Comparison of ENCODE assay signal across 12 cellular contexts in genomic region chr13:106529415-106530208, GRCh38. TPM values are rescaled to one million over a fixed set of nuclear protein-coding genes. Genes with fewer than 3 reads are reported as not detected.
DNase-seq lines count a peak whose midpoint lies in the region; FAIRE-seq and TF ChIP-seq lines count a peak whose summit lies in the region.
"Had no signal": no experiment of that assay in that cellular context is flagged by ENCODE, and none has a peak within 500 bp of the region (broad histone marks: within the 10 kb centered on the region; RNA-seq: fewer than 3 reads in every experiment).

No MANE protein-coding gene starts in this region.

- H3K4me3 ChIP-seq in HUES64 (ENCODE audit: low read length) (peak overlapping the region; percentile 72; the same call in 1 of the 2 replicates), keratinocyte (ENCODE audit: control insufficient read depth in 2 of 3, extremely low read depth in 1 of 3, insufficient read depth in 2 of 3, low read depth in 1 of 3, low read length in 3 of 3) (peak overlapping the region in 2 of 3 experiments; percentile 15 to 21), suprapubic skin (peak overlapping the region; percentile 81), tibial artery (no peak overlapping the region)
- H3K4me3 ChIP-seq: ovary had no signal

- no peak for TF ChIP-seq POLR2A in suprapubic skin (IDR thresholded peaks at IDR 0.05)

- WGBS in HUES64 = 58% methylated on average over 8 of the region's 9 CpGs
- 67% methylated on average over 9 of the region's 9 CpGs for WGBS in suprapubic skin

- TF ChIP-seq CTCF in brain (conservative IDR thresholded peaks at IDR 0.05) (no peak), keratinocyte (optimal IDR thresholded peaks at IDR 0.05 in 1 of 3, IDR thresholded peaks at IDR 0.05 in 1 of 3, conservative IDR thresholded peaks at IDR 0.05 in 1 of 3; ENCODE audit: extremely low read depth in 1 of 3, insufficient read depth in 2 of 3, low read length in 3 of 3) (no peak), suprapubic skin (IDR thresholded peaks at IDR 0.05) (no peak), tibial artery (IDR thresholded peaks at IDR 0.05) (no peak)

- H3K9me1 ChIP-seq in keratinocyte (ENCODE audit: control insufficient read depth, extremely low read depth, insufficient read depth, low read length) = no peaks in the 10 kb centered on the region

- peak overlapping the region; percentile 50 for H3K27ac ChIP-seq in HUES64 (ENCODE audit: low read depth, low read length)
- H3K27ac ChIP-seq in keratinocyte (ENCODE audit: control insufficient read depth, insufficient read depth, low read length) = peak overlapping the region; percentile 13
- H3K27ac ChIP-seq in suprapubic skin = peak overlapping the region; percentile 40
- H3K27ac ChIP-seq in tibial artery = no peak overlapping the region
- H3K27ac ChIP-seq: ovary had no signal

- peaks cover 20% of the 10 kb centered on the region for H3K27me3 Mint-ChIP-seq in brain

- DNase-seq in keratinocyte (ENCODE audit: low read depth, low spot score) (no peak), suprapubic skin (ENCODE audit: low spot score in 2 of 2) (no peak), T-helper 2 cell (no peak), head of caudate nucleus (no peak), tibial artery (no peak), AML-193 (lab: John Stamatoyannopoulos, UW) (no peak)
- DNase-seq: activated CD4-positive, alpha-beta memory T cell treated with anti-CD3 and anti-CD28 coated beads, Interleukin-2, amount 10 ng/mL, durations not matched to agents 7 days and 5 days; OCI-M1; ovary; T-helper 17 cell had no signal

- peaks cover 12% of the 10 kb centered on the region for H4K20me1 ChIP-seq in keratinocyte (ENCODE audit: control insufficient read depth, extremely low read depth, insufficient read depth, low read length)

- H3K9ac ChIP-seq in HUES64 (ENCODE audit: low read depth, low read length) (peak overlapping the region; percentile 16; the same call in 1 of the 2 replicates), keratinocyte (ENCODE audit: control insufficient read depth, extremely low read depth, insufficient read depth, low read length) (peak overlapping the region; percentile 19)

- peaks cover 67% of the 10 kb centered on the region for H3K4me1 Mint-ChIP-seq in brain

- H3K36me3 ChIP-seq in HUES64 (ENCODE audit: insufficient read depth, low read length) (no peaks in the 10 kb centered on the region), keratinocyte (ENCODE audit: control insufficient read depth in 2 of 2, extremely low read depth in 1 of 2, insufficient read depth in 2 of 2, low read length in 2 of 2) (peaks cover 0 to 15% of the 10 kb centered on the region in 2 experiments), suprapubic skin (no peaks in the 10 kb centered on the region), tibial artery (no peaks in the 10 kb centered on the region)
- H3K36me3 ChIP-seq: ovary had no signal

- H3K9me3 ChIP-seq in HUES64 (ENCODE audit: insufficient read depth, low read depth, low read length) (no peaks in the 10 kb centered on the region), keratinocyte (ENCODE audit: control insufficient read depth, low read depth, low read length) (no peaks in the 10 kb centered on the region), suprapubic skin (no peaks in the 10 kb centered on the region), tibial artery (no peaks in the 10 kb centered on the region)
- H3K9me3 ChIP-seq: ovary had no signal

- peaks cover 98% of the 10 kb centered on the region for H3K79me2 ChIP-seq in keratinocyte (ENCODE audit: control insufficient read depth, insufficient read depth, low read length)

- peak overlapping the region; percentile 90 to 98 (median 95) for H3K27ac Mint-ChIP-seq in brain
- H3K27ac Mint-ChIP-seq: activated CD4-positive, alpha-beta memory T cell treated with anti-CD3 and anti-CD28 coated beads, Interleukin-2, amount 10 ng/mL, durations not matched to agents 7 days and 5 days; T-helper 17 cell had no signal

- intact Hi-C loops in head of caudate nucleus (cut with DNase I) (loop anchor here (1.0 to 10.0 kb wide), 4 partner anchors 16 to 1115 kb away; no protein-coding TSS in a partner anchor), tibial artery (cut with DNase I; ENCODE audit: low total_unique reads) (loop anchor here (10.0 kb wide), 2 partner anchors 595 to 1955 kb away; no protein-coding TSS in a partner anchor)

- peak overlapping the region; percentile 86 for H3K4me2 ChIP-seq in keratinocyte (ENCODE audit: control insufficient read depth, extremely low read depth, insufficient read depth, low read depth, low read length)

- peak overlapping the region; percentile 89 to 98 (median 97) for H3K4me3 Mint-ChIP-seq in brain
- H3K4me3 Mint-ChIP-seq: activated CD4-positive, alpha-beta memory T cell treated with anti-CD3 and anti-CD28 coated beads, Interleukin-2, amount 10 ng/mL, durations not matched to agents 7 days and 5 days; T-helper 17 cell had no signal

- FAIRE-seq in keratinocyte (lab: Jason Lieb, UNC) = peak; percentile 59

- no peak for TF ChIP-seq EP300 in suprapubic skin (IDR thresholded peaks at IDR 0.05)

- dilution Hi-C loops in keratinocyte (cut with MboI; ENCODE audit: extremely low pct_ligation_motif_present, low sequenced_read_pairs) = no loop called here

- no peaks in the 10 kb centered on the region for H3K9me3 Mint-ChIP-seq in brain
- H3K9me3 Mint-ChIP-seq: activated CD4-positive, alpha-beta memory T cell treated with anti-CD3 and anti-CD28 coated beads, Interleukin-2, amount 10 ng/mL, durations not matched to agents 7 days and 5 days had no signal

- H2AFZ ChIP-seq in keratinocyte (ENCODE audit: control insufficient read depth, low read length) = no peak overlapping the region

- H3K27me3 ChIP-seq in HUES64 (ENCODE audit: insufficient read depth, low read length) (peaks cover 13% of the 10 kb centered on the region), keratinocyte (ENCODE audit: control insufficient read depth, extremely low read depth, insufficient read depth, low read length) (no peaks in the 10 kb centered on the region), suprapubic skin (no peaks in the 10 kb centered on the region), tibial artery (no peaks in the 10 kb centered on the region)
- H3K27me3 ChIP-seq: ovary had no signal

- H3K36me3 Mint-ChIP-seq in brain = peaks cover 4% of the 10 kb centered on the region

- H3K4me1 ChIP-seq in HUES64 (ENCODE audit: insufficient read depth, low read length) = peaks cover 72% of the 10 kb centered on the region
- H3K4me1 ChIP-seq in keratinocyte (ENCODE audit: control insufficient read depth, extremely low read depth, insufficient read depth, low read length) = peaks cover 51% of the 10 kb centered on the region
- peaks cover 51% of the 10 kb centered on the region for H3K4me1 ChIP-seq in suprapubic skin
- peaks cover 0 to 14% (median 9%) of the 10 kb centered on the region in 4 donors for H3K4me1 ChIP-seq in tibial artery

RNA-seq across cellular contexts. Expression of gene EFNB2, which starts 5.8 kb away (rescaled TPM):
- 30.9 TPM for polyA plus RNA-seq in HUES64 (2013, experiment 1 of 2)
- 47.2 TPM for polyA plus RNA-seq in HUES64 (2013, experiment 2 of 2)
- 7.3 TPM for polyA plus RNA-seq in brain (ENCODE audit: insufficient read depth, low read depth, low replicate concordance)
- polyA plus RNA-seq in keratinocyte = 29.4 to 68.0 TPM (median 38.9 TPM) in 3 replicates
- 15.9 TPM for polyA plus RNA-seq in keratinocyte (2011; ENCODE audit: low read depth)
- 29.4 and 32.8 TPM in 2 replicates for polyA plus RNA-seq in keratinocyte (2011; cell fraction: cytosol; rRNA removed)
- polyA plus RNA-seq in keratinocyte (2011; cell fraction: nucleus; rRNA removed) = 74.1 and 79.8 TPM in 2 replicates
- polyA plus RNA-seq in keratinocyte (2012; ENCODE audit: low replicate concordance) = 23.1 and 66.7 TPM in 2 replicates
- polyA minus RNA-seq in keratinocyte = 49.3 to 103 TPM (median 57.1 TPM) in 3 replicates
- polyA minus RNA-seq in keratinocyte (2011; cell fraction: cytosol; rRNA and poly(A)+ RNA removed) = 43.4 TPM
- 64.7 and 91.4 TPM in 2 replicates for polyA minus RNA-seq in keratinocyte (2011; cell fraction: nucleus; rRNA and poly(A)+ RNA removed)
- 10 to 100 TPM; 17.1 to 45.4 (median 28.3) TPM for total RNA-seq in suprapubic skin

RNA-seq across cellular contexts. Expression of gene ARGLU1, which starts 38.3 kb away (rescaled TPM):
- 85.4 TPM for polyA plus RNA-seq in HUES64 (2013, experiment 1 of 2)
- 109 TPM for polyA plus RNA-seq in HUES64 (2013, experiment 2 of 2)
- polyA plus RNA-seq in brain (ENCODE audit: insufficient read depth, low read depth, low replicate concordance) (10.1 TPM), keratinocyte (33.0 to 96.8 TPM (median 75.8 TPM) in 3 replicates)
- polyA plus RNA-seq in keratinocyte (2011; ENCODE audit: low read depth) = 302 TPM
- polyA plus RNA-seq in keratinocyte (2011; cell fraction: cytosol; rRNA removed) = 14.5 and 18.8 TPM in 2 replicates
- 213 and 302 TPM in 2 replicates for polyA plus RNA-seq in keratinocyte (2011; cell fraction: nucleus; rRNA removed)
- polyA plus RNA-seq in keratinocyte (2012; ENCODE audit: low replicate concordance) = 38.4 and 51.4 TPM in 2 replicates
- polyA minus RNA-seq in keratinocyte = 1.2 to 14.4 TPM (median 6.1 TPM) in 3 replicates
- 10.4 TPM for polyA minus RNA-seq in keratinocyte (2011; cell fraction: cytosol; rRNA and poly(A)+ RNA removed)
- 30.1 and 37.9 TPM in 2 replicates for polyA minus RNA-seq in keratinocyte (2011; cell fraction: nucleus; rRNA and poly(A)+ RNA removed)
- total RNA-seq in suprapubic skin = 100 to 1,000 TPM in 1 of 4 donors, 10 to 100 TPM in 3; 48.4 to 161 (median 67.5) TPM

Comparison
In these comparisons a context has a peak if more than half of its experiments do, and no peak if none do; other contexts are left out.
1. H3K27ac ChIP-seq: peak in HUES64 (single experiment), keratinocyte (single experiment) and suprapubic skin (single experiment); none in tibial artery (0 of 2).
2. H3K4me3 ChIP-seq: peak in HUES64 (single experiment), keratinocyte (2 of 3) and suprapubic skin (single experiment); none in tibial artery (0 of 2).